17 cellular contexts compared by ENCODE assay signal in genomic region chr10:49186613-49187012, GRCh38. TPM values are rescaled to one million over a fixed set of nuclear protein-coding genes. Genes with fewer than 3 reads are reported as not detected.
DNase-seq lines count a peak whose midpoint lies in the region; ATAC-seq and TF ChIP-seq lines count a peak whose summit lies in the region.
"Had no signal": no experiment of that assay in that cellular context is flagged by ENCODE, and none has a peak within 500 bp of the region (broad histone marks: within the 10 kb centered on the region; RNA-seq: fewer than 3 reads in every experiment).

No MANE protein-coding gene starts in this region.

- CTCF ChIA-PET in activated CD8-positive, alpha-beta T cell treated with anti-CD3 and anti-CD28 coated beads, Interleukin-2, amount 10 ng/mL, durations not matched to agents 7 days and 5 days (lab: Charles Lee) = no interaction called here

- H3K36me3 Mint-ChIP-seq in activated CD8-positive, alpha-beta T cell treated with anti-CD3 and anti-CD28 coated beads, Interleukin-2, amount 10 ng/mL, durations not matched to agents 7 days and 5 days (ENCODE audit: low read depth) = peaks cover 23% of the 10 kb centered on the region
- peaks cover 6% of the 10 kb centered on the region for H3K36me3 Mint-ChIP-seq in memory B cell

- no peaks in the 10 kb centered on the region for H3K36me3 ChIP-seq in left ventricle myocardium inferior
- H3K36me3 ChIP-seq in left lung = no peaks in the 10 kb centered on the region

- ATAC-seq in Right ventricle myocardium inferior = no peak
- no peak for ATAC-seq in activated CD8-positive, alpha-beta T cell treated with anti-CD3 and anti-CD28 coated beads, Interleukin-2, amount 10 ng/mL, durations not matched to agents 7 days and 5 days
- ATAC-seq in memory B cell (ENCODE audit: low read depth) = no peak
- ATAC-seq in left lung = no peak
- ATAC-seq in GM18511 (IDR thresholded peaks at IDR 0.05; ENCODE audit: unreplicated experiment) = no peak

- POLR2A ChIA-PET in activated CD8-positive, alpha-beta T cell treated with anti-CD3 and anti-CD28 coated beads, Interleukin-2, amount 10 ng/mL, durations not matched to agents 7 days and 5 days (lab: Charles Lee) = no interaction called here

- H3K4me3 ChIP-seq in left ventricle myocardium inferior (peak overlapping the region; percentile 62), left lung (peak overlapping the region in 1 of 2 donors; percentile 41)

- no peaks in the 10 kb centered on the region for H3K9me3 Mint-ChIP-seq in activated CD8-positive, alpha-beta T cell treated with anti-CD3 and anti-CD28 coated beads, Interleukin-2, amount 10 ng/mL, durations not matched to agents 7 days and 5 days (ENCODE audit: insufficient read depth)
- H3K9me3 Mint-ChIP-seq in memory B cell = peaks cover 4% of the 10 kb centered on the region

- no peak overlapping the region for H3K27ac Mint-ChIP-seq in activated CD8-positive, alpha-beta T cell treated with anti-CD3 and anti-CD28 coated beads, Interleukin-2, amount 10 ng/mL, durations not matched to agents 7 days and 5 days
- H3K27ac Mint-ChIP-seq in memory B cell = peak overlapping the region; percentile 97

- H3K9me3 ChIP-seq in left ventricle myocardium inferior (replicated peaks) (no peaks in the 10 kb centered on the region), left lung (no peaks in the 10 kb centered on the region)

- no peak for DNase-seq in left ventricle myocardium inferior
- no peak for DNase-seq in Right ventricle myocardium inferior (ENCODE audit: missing footprints)
- DNase-seq in activated CD8-positive, alpha-beta T cell treated with anti-CD3 and anti-CD28 coated beads, Interleukin-2, amount 10 ng/mL, durations not matched to agents 7 days and 5 days = peak; percentile 18
- DNase-seq in memory B cell (ENCODE audit: low spot score in 2 of 2) = no peak
- no peak for DNase-seq in left lung
- no peak for DNase-seq in NCI-H524 treated with DMSO at 0.1 percent for 48 hours (lab: John Stamatoyannopoulos, UW)
- no peak for DNase-seq in occipital lobe (lab: John Stamatoyannopoulos, UW)
- DNase-seq: activated gamma-delta T cell treated with Interleukin-2 at 50 U/mL for 16 hours, dermis blood vessel endothelial cell, DMS153, KG1, NCI-H1105 had no signal

- H3K4me3 Mint-ChIP-seq in activated CD8-positive, alpha-beta T cell treated with anti-CD3 and anti-CD28 coated beads, Interleukin-2, amount 10 ng/mL, durations not matched to agents 7 days and 5 days = peak overlapping the region; percentile 78
- peak overlapping the region; percentile 86 for H3K4me3 Mint-ChIP-seq in memory B cell

- no peaks in the 10 kb centered on the region for H3K27me3 ChIP-seq in left ventricle myocardium inferior (ENCODE audit: low read depth)
- no peaks in the 10 kb centered on the region for H3K27me3 ChIP-seq in left lung

- no peak for TF ChIP-seq CTCF in left ventricle myocardium inferior (IDR thresholded peaks at IDR 0.05; ENCODE audit: borderline replicate concordance)
- no peak for TF ChIP-seq CTCF in left lung (IDR thresholded peaks at IDR 0.05)

- intact Hi-C loops in left ventricle myocardium inferior (cut with micrococcal nuclease) (no loop called here), Right ventricle myocardium inferior (cut with DNase I) (loop anchor here (5.0 kb wide), 1 partner anchor 106 kb away; no protein-coding TSS in a partner anchor), left lung (cut with DNase I) (no loop called here)

- peaks cover 82% of the 10 kb centered on the region for H3K4me1 Mint-ChIP-seq in activated CD8-positive, alpha-beta T cell treated with anti-CD3 and anti-CD28 coated beads, Interleukin-2, amount 10 ng/mL, durations not matched to agents 7 days and 5 days (ENCODE audit: low read depth)
- H3K4me1 Mint-ChIP-seq in memory B cell = peaks cover 69% of the 10 kb centered on the region

- peak overlapping the region; percentile 84 for H3K27ac ChIP-seq in left ventricle myocardium inferior (replicated peaks)
- peak overlapping the region in 1 of 2 donors; percentile 83 for H3K27ac ChIP-seq in left lung
- H3K27ac ChIP-seq: HL-60 had no signal

- H3K27me3 Mint-ChIP-seq in activated CD8-positive, alpha-beta T cell treated with anti-CD3 and anti-CD28 coated beads, Interleukin-2, amount 10 ng/mL, durations not matched to agents 7 days and 5 days (ENCODE audit: low read depth) = peaks cover 14% of the 10 kb centered on the region
- H3K27me3 Mint-ChIP-seq in memory B cell = no peaks in the 10 kb centered on the region

- H3K4me1 ChIP-seq in left ventricle myocardium inferior = peaks cover 74% of the 10 kb centered on the region
- H3K4me1 ChIP-seq in left lung = peaks cover 0 to 95% of the 10 kb centered on the region in 2 donors

RNA-seq across cellular contexts. Expression of gene TMEM273, which starts 1.6 kb away (rescaled TPM):
- 29.0 TPM for total RNA-seq in left ventricle myocardium inferior
- total RNA-seq in Right ventricle myocardium inferior = 27.9 TPM
- total RNA-seq in activated CD8-positive, alpha-beta T cell treated with anti-CD3 and anti-CD28 coated beads, Interleukin-2, amount 10 ng/mL, durations not matched to agents 7 days and 5 days = 10 to 100 TPM; 24.4 to 25.6 TPM
- total RNA-seq in left lung = 10 to 100 TPM; 19.4 to 46.9 TPM
- 1.7 TPM for total RNA-seq in occipital lobe

RNA-seq across cellular contexts. Expression of gene FAM170B, which starts 52.8 kb away (rescaled TPM):
- total RNA-seq in left ventricle myocardium inferior = not detected
- not detected for total RNA-seq in Right ventricle myocardium inferior
- total RNA-seq in activated CD8-positive, alpha-beta T cell treated with anti-CD3 and anti-CD28 coated beads, Interleukin-2, amount 10 ng/mL, durations not matched to agents 7 days and 5 days = not detected
- under 1 TPM in 1 of 2 donors, not detected in 1; 0.26 TPM for total RNA-seq in left lung
- not detected for total RNA-seq in occipital lobe
- total RNA-seq: dermis blood vessel endothelial cell; myocyte; posterior vena cava; T-helper 1 cell treated with Interleukin-12 subunit alpha and Interleukin-12 subunit beta and Interleukin-4 antibody, amounts not matched to agents 30 ng/mL and 1 ng/mL, for 36 hours had no signal
